Comparison of ENCODE assay signal across 30 cellular contexts in genomic region chr17:82319619-82320062, GRCh38. TPM values are rescaled to one million over a fixed set of nuclear protein-coding genes. Genes with fewer than 3 reads are reported as not detected.
A peak's percentile ranks its signal among the peaks of the same experiment; 100 is the strongest.
DNase-seq lines count a peak whose midpoint lies in the region; ATAC-seq, FAIRE-seq and TF ChIP-seq lines count a peak whose summit lies in the region.
"Had no signal": no experiment of that assay in that cellular context is flagged by ENCODE, and none has a peak within 500 bp of the region (broad histone marks: within the 10 kb centered on the region; RNA-seq: fewer than 3 reads in every experiment).

No MANE protein-coding gene starts in this region.

- no peak for TF ChIP-seq EP300 in HepG2 (IDR thresholded peaks at IDR 0.05; ENCODE audit: low read depth in 2 of 2, low read length in 2 of 2)
- no peak for TF ChIP-seq EP300 in HepG2 (CRISPR knock-in tag; IDR thresholded peaks at IDR 0.05; ENCODE audit: borderline replicate concordance)

- H3K9me3 ChIP-seq in HepG2 (ENCODE audit: low read length) (no peaks in the 10 kb centered on the region), right lobe of liver (no peaks in the 10 kb centered on the region)
- H3K9me3 ChIP-seq: colonic mucosa, left lung, spleen, tibial nerve had no signal

- H3K27ac ChIP-seq in HepG2 (ENCODE audit: extremely low read length, insufficient read depth, low read length) (peak overlapping the region; percentile 63), right lobe of liver (no peak overlapping the region)
- H3K27ac ChIP-seq: cardiac muscle cell, colonic mucosa, epithelial cell of prostate, left lung, neural progenitor cell, spleen, tibial nerve, WERI-Rb-1 had no signal

- no peaks in the 10 kb centered on the region for H4K20me1 ChIP-seq in HepG2 (ENCODE audit: insufficient read depth, low read length)

- H3K27me3 ChIP-seq in HepG2 (ENCODE audit: control insufficient read depth in 1 of 2, insufficient read depth in 2 of 2, low read length in 2 of 2): no peaks in the 10 kb centered on the region; a peak in 1 of 5 replicates
- H3K27me3 ChIP-seq in right lobe of liver: no peaks in the 10 kb centered on the region
- H3K27me3 ChIP-seq: colonic mucosa had no signal

- intact Hi-C loops in HepG2 (cut with micrococcal nuclease; ENCODE audit: unreplicated experiment) (loop anchor here (2.0 kb wide), 1 partner anchor 19 kb away; no protein-coding TSS in a partner anchor), right lobe of liver (cut with DNase I) (loop anchor here (5.0 kb wide), 1 partner anchor 82 kb away; no protein-coding TSS in a partner anchor)

- WGBS in HepG2 (ENCODE audit: low lambda C conversion rate): 95% methylated on average over 27 of the region's 35 CpGs
- WGBS in right lobe of liver (ENCODE audit: insufficient coverage, low coverage, low lambda C conversion rate, missing lambda C conversion rate): 90% methylated on average over 17 of the region's 35 CpGs

- no peak for ATAC-seq in HepG2
- ATAC-seq in right lobe of liver: no peak
- no peak for ATAC-seq in HG02763 (IDR thresholded peaks at IDR 0.05; ENCODE audit: unreplicated experiment)
- ATAC-seq: activated CD8-positive, alpha-beta memory T cell treated with anti-CD3 and anti-CD28 coated beads, Interleukin-2, amount 10 ng/mL, durations not matched to agents 7 days and 5 days; left lung; right cardiac atrium had no signal

- TF ChIP-seq CTCF in HepG2 (CRISPR knock-in tag; IDR thresholded peaks at IDR 0.05) (no peak), right lobe of liver (IDR thresholded peaks at IDR 0.05) (no peak)

- FAIRE-seq in HepG2 (lab: Jason Lieb, UNC): no peak
- FAIRE-seq: RCC 7860 had no signal

- DNase-seq in HepG2 (ENCODE audit: low spot score): no peak
- DNase-seq in right lobe of liver: no peak
- no peak for DNase-seq in stimulated activated CD4-positive, alpha-beta T cell treated with anti-CD3 and anti-CD28 coated beads, Interleukin-1b, Interleukin-23, amount 100 ng/mL, for 48 hours
- DNase-seq: activated CD4-positive, alpha-beta T cell treated with anti-CD3 and anti-CD28 coated beads, Interleukin-2, amount 10 ng/mL, durations not matched to agents 24 days and 14 days; activated CD8-positive, alpha-beta memory T cell treated with anti-CD3 and anti-CD28 coated beads, Interleukin-2, amount 10 ng/mL, durations not matched to agents 7 days and 5 days; colonic mucosa; effector CD8-positive, alpha-beta T cell; left lung; mesenchymal stem cell; NCI-H1417; NCI-H2081 treated with DMSO at 0.1 percent for 48 hours; NCI-H345; NCI-H748 treated with DMSO at 0.1 percent for 48 hours; posterior cingulate gyrus; stimulated activated CD4-positive, alpha-beta T cell treated with anti-CD3 and anti-CD28 coated beads, Interleukin-2, amount 100 ng/mL, for 48 hours; SW 1271; T-helper 9 cell; WERI-Rb-1 had no signal

- peaks cover 82% of the 10 kb centered on the region for H3K4me1 ChIP-seq in HepG2 (ENCODE audit: insufficient read depth, low read length)
- H3K4me1 ChIP-seq in right lobe of liver: peaks cover 0 to under 1% (median 0%) of the 10 kb centered on the region in 4 donors

- TF ChIP-seq POLR2A in HepG2 (IDR thresholded peaks at IDR 0.05; ENCODE audit: insufficient read depth in 1 of 2, low read depth in 2 of 2, low read length in 2 of 2) (no peak), right lobe of liver (IDR thresholded peaks at IDR 0.05) (no peak)

- H3K9ac ChIP-seq in HepG2 (ENCODE audit: insufficient read depth, low read depth, low read length): no peak overlapping the region
- H3K9ac ChIP-seq: neural progenitor cell had no signal

- no peaks in the 10 kb centered on the region for H3K36me3 ChIP-seq in HepG2 (replicated peaks in 1 of 2; ENCODE audit: control insufficient read depth in 1 of 2, insufficient read depth in 2 of 2, low read length in 2 of 2)
- no peaks in the 10 kb centered on the region for H3K36me3 ChIP-seq in right lobe of liver
- H3K36me3 ChIP-seq: cardiac muscle cell, colonic mucosa, neural progenitor cell, tibial nerve, WERI-Rb-1 had no signal

- TF ChIP-seq RAD21 in HepG2 (CRISPR knock-in tag; IDR thresholded peaks at IDR 0.05): no peak

- peak overlapping the region; percentile 22 to 71 (median 55); a peak in 3 of 6 replicates for H3K4me3 ChIP-seq in HepG2 (replicated peaks in 1 of 3; ENCODE audit: insufficient read depth in 1 of 3, low read depth in 2 of 3, low read length in 3 of 3)
- H3K4me3 ChIP-seq in right lobe of liver: no peak overlapping the region
- H3K4me3 ChIP-seq: cardiac muscle cell, colonic mucosa, left lung, neural progenitor cell, spleen, tibial nerve had no signal

- BruUV-seq in HepG2 (replicated peaks; lab: Mats Ljungman, UMichigan): no TSS peak

- in situ Hi-C loops in HepG2 (cut with HindIII; ENCODE audit: extremely low pct_ligation_motif_present, low pct_unique_long_range_greater_than_20kb): loop anchor here (5.0 kb wide), 1 partner anchor 77 kb away; no protein-coding TSS in a partner anchor

- peaks cover 3% of the 10 kb centered on the region for H3K79me2 ChIP-seq in HepG2 (ENCODE audit: insufficient read depth, low read length)

- POLR2A ChIA-PET in HepG2 (lab: Yijun Ruan, JAX): interaction anchor here (0.9 to 20.8 kb wide), 6 partner anchors 9 to 76 kb away, joined by 3 to 270 read pairs (median 4); no protein-coding TSS in a partner anchor

- CTCF ChIA-PET in HepG2 (lab: Yijun Ruan, JAX; ENCODE audit: low intra/inter-chr PET ratio, low total read pairs): no interaction called here

- H2AFZ ChIP-seq in HepG2 (ENCODE audit: low read length): no peak overlapping the region
- H2AFZ ChIP-seq: neural progenitor cell had no signal

- peak overlapping the region; percentile 81 for H3K4me2 ChIP-seq in HepG2 (ENCODE audit: low read depth, low read length)
- H3K4me2 ChIP-seq: neural progenitor cell had no signal

RNA-seq across cellular contexts. Expression of gene CD7, which starts 2.2 kb away (rescaled TPM):
- total RNA-seq in HepG2 (2016; rRNA removed; fragmentation: Illumina TruSeq; extraction: Trizol): 29.7 and 67.6 TPM in 2 replicates
- 23.3 and 25.5 TPM in 2 replicates for total RNA-seq in HepG2 (2016; cell fraction: cytosol; rRNA removed; fragmentation: Illumina TruSeq; extraction: Trizol; ENCODE audit: low read depth)
- total RNA-seq in HepG2 (2016; cell fraction: insoluble cytoplasmic fraction; rRNA removed; fragmentation: Illumina TruSeq; extraction: Trizol): 24.7 and 74.3 TPM in 2 replicates
- 36.8 and 47.2 TPM in 2 replicates for total RNA-seq in HepG2 (2016; cell fraction: membrane; rRNA removed; fragmentation: Illumina TruSeq; extraction: Trizol)
- 53.2 and 64.7 TPM in 2 replicates for total RNA-seq in HepG2 (2016; cell fraction: nucleus; rRNA removed; fragmentation: Illumina TruSeq; extraction: Trizol)
- polyA plus RNA-seq in HepG2 (2011; rRNA removed): 72.7 and 76.4 TPM in 2 replicates
- polyA plus RNA-seq in HepG2 (2011; cell fraction: cytosol; rRNA removed): 34.4 and 89.4 TPM in 2 replicates
- 127 and 155 TPM in 2 replicates for polyA plus RNA-seq in HepG2 (2011; cell fraction: nucleus; rRNA removed)
- 46.2 and 62.8 TPM in 2 replicates for polyA plus RNA-seq in HepG2 (2012)
- 56.5 and 63.8 TPM in 2 replicates for polyA plus RNA-seq in HepG2 (2016; cell fraction: cytosol; fragmentation: Illumina TruSeq; extraction: Trizol; ENCODE audit: low read depth)
- 56.7 and 68.4 TPM in 2 replicates for polyA plus RNA-seq in HepG2 (2016; cell fraction: insoluble cytoplasmic fraction; fragmentation: Illumina TruSeq; extraction: Trizol; ENCODE audit: low read depth)
- polyA plus RNA-seq in HepG2 (2016; cell fraction: membrane; fragmentation: Illumina TruSeq; extraction: Trizol; ENCODE audit: low read depth): 78.3 and 78.6 TPM in 2 replicates
- polyA plus RNA-seq in HepG2 (2016; cell fraction: nucleus; fragmentation: Illumina TruSeq; extraction: Trizol; ENCODE audit: insufficient read depth, low read depth): 226 and 244 TPM in 2 replicates
- 43.3 TPM in 1 of 2 replicates, not detected in the other for polyA minus RNA-seq in HepG2 (2011; rRNA and poly(A)+ RNA removed; ENCODE audit: low replicate concordance)
- polyA minus RNA-seq in HepG2 (2011; cell fraction: cytosol; rRNA and poly(A)+ RNA removed): 31.0 and 32.1 TPM in 2 replicates
- polyA minus RNA-seq in HepG2 (2011; cell fraction: nucleus; rRNA and poly(A)+ RNA removed): 7.9 and 8.8 TPM in 2 replicates
- 1 to 10 TPM in 4 of 6 experiments, under 1 TPM in 2; 0.31 to 3.2 (median 1.3) TPM for total RNA-seq in right lobe of liver
- total RNA-seq: A673, cardiac muscle cell, glomerular endothelial cell had no signal

RNA-seq across cellular contexts. Expression of gene SECTM1, which starts 13.9 kb away (rescaled TPM):
- total RNA-seq in HepG2 (2016; rRNA removed; fragmentation: Illumina TruSeq; extraction: Trizol) (2.4 and 5.3 TPM in 2 replicates), right lobe of liver (1 to 10 TPM; 3.9 to 7.4 (median 5.8) TPM)
- total RNA-seq in HepG2 (2016; cell fraction: cytosol; rRNA removed; fragmentation: Illumina TruSeq; extraction: Trizol; ENCODE audit: low read depth): 3.3 TPM in 2 replicates
- 3.0 and 5.5 TPM in 2 replicates for total RNA-seq in HepG2 (2016; cell fraction: insoluble cytoplasmic fraction; rRNA removed; fragmentation: Illumina TruSeq; extraction: Trizol)
- 3.8 and 5.6 TPM in 2 replicates for total RNA-seq in HepG2 (2016; cell fraction: membrane; rRNA removed; fragmentation: Illumina TruSeq; extraction: Trizol)
- 6.9 and 7.3 TPM in 2 replicates for total RNA-seq in HepG2 (2016; cell fraction: nucleus; rRNA removed; fragmentation: Illumina TruSeq; extraction: Trizol)
- 3.5 and 4.2 TPM in 2 replicates for polyA plus RNA-seq in HepG2 (2011; rRNA removed)
- polyA plus RNA-seq in HepG2 (2011; cell fraction: cytosol; rRNA removed): 2.7 and 4.2 TPM in 2 replicates
- polyA plus RNA-seq in HepG2 (2011; cell fraction: nucleus; rRNA removed): 6.7 and 7.1 TPM in 2 replicates
- polyA plus RNA-seq in HepG2 (2012): 5.0 and 7.2 TPM in 2 replicates
- 2.6 and 3.4 TPM in 2 replicates for polyA plus RNA-seq in HepG2 (2016; cell fraction: cytosol; fragmentation: Illumina TruSeq; extraction: Trizol; ENCODE audit: low read depth)
- 4.0 and 4.2 TPM in 2 replicates for polyA plus RNA-seq in HepG2 (2016; cell fraction: insoluble cytoplasmic fraction; fragmentation: Illumina TruSeq; extraction: Trizol; ENCODE audit: low read depth)
- polyA plus RNA-seq in HepG2 (2016; cell fraction: membrane; fragmentation: Illumina TruSeq; extraction: Trizol; ENCODE audit: low read depth): 4.3 and 4.7 TPM in 2 replicates
- 5.1 and 5.5 TPM in 2 replicates for polyA plus RNA-seq in HepG2 (2016; cell fraction: nucleus; fragmentation: Illumina TruSeq; extraction: Trizol; ENCODE audit: insufficient read depth, low read depth)
- 8.8 and 15.0 TPM in 2 replicates for polyA minus RNA-seq in HepG2 (2011; rRNA and poly(A)+ RNA removed; ENCODE audit: low replicate concordance)
- polyA minus RNA-seq in HepG2 (2011; cell fraction: cytosol; rRNA and poly(A)+ RNA removed): 1.9 and 2.6 TPM in 2 replicates
- polyA minus RNA-seq in HepG2 (2011; cell fraction: nucleus; rRNA and poly(A)+ RNA removed): 5.0 and 7.3 TPM in 2 replicates
- total RNA-seq: cardiac muscle cell had no signal
- polyA plus RNA-seq: cardiac muscle cell had no signal

RNA-seq across cellular contexts. Expression of gene TEX19, which starts 39.4 kb away (rescaled TPM):
- total RNA-seq in HepG2 (2016; rRNA removed; fragmentation: Illumina TruSeq; extraction: Trizol) (1.3 and 1.8 TPM in 2 replicates), right lobe of liver (not detected)
- 0.61 and 0.62 TPM in 2 replicates for total RNA-seq in HepG2 (2016; cell fraction: cytosol; rRNA removed; fragmentation: Illumina TruSeq; extraction: Trizol; ENCODE audit: low read depth)
- total RNA-seq in HepG2 (2016; cell fraction: insoluble cytoplasmic fraction; rRNA removed; fragmentation: Illumina TruSeq; extraction: Trizol): 1.6 TPM in 2 replicates
- total RNA-seq in HepG2 (2016; cell fraction: membrane; rRNA removed; fragmentation: Illumina TruSeq; extraction: Trizol): 1.4 and 1.7 TPM in 2 replicates
- total RNA-seq in HepG2 (2016; cell fraction: nucleus; rRNA removed; fragmentation: Illumina TruSeq; extraction: Trizol): 0.31 and 0.50 TPM in 2 replicates
- polyA plus RNA-seq in HepG2 (2011; rRNA removed): 4.9 and 6.0 TPM in 2 replicates
- 4.4 and 5.4 TPM in 2 replicates for polyA plus RNA-seq in HepG2 (2011; cell fraction: cytosol; rRNA removed)
- polyA plus RNA-seq in HepG2 (2011; cell fraction: nucleus; rRNA removed): 1.8 TPM in 2 replicates
- polyA plus RNA-seq in HepG2 (2012): 3.9 TPM in 2 replicates
- polyA plus RNA-seq in HepG2 (2016; cell fraction: cytosol; fragmentation: Illumina TruSeq; extraction: Trizol; ENCODE audit: low read depth): 0.29 and 0.36 TPM in 2 replicates
- polyA plus RNA-seq in HepG2 (2016; cell fraction: insoluble cytoplasmic fraction; fragmentation: Illumina TruSeq; extraction: Trizol; ENCODE audit: low read depth): 1.2 and 1.6 TPM in 2 replicates
- 0.61 and 0.72 TPM in 2 replicates for polyA plus RNA-seq in HepG2 (2016; cell fraction: membrane; fragmentation: Illumina TruSeq; extraction: Trizol; ENCODE audit: low read depth)
- polyA plus RNA-seq in HepG2 (2016; cell fraction: nucleus; fragmentation: Illumina TruSeq; extraction: Trizol; ENCODE audit: insufficient read depth, low read depth): 0.55 and 1.4 TPM in 2 replicates
- polyA minus RNA-seq in HepG2 (2011; rRNA and poly(A)+ RNA removed; ENCODE audit: low replicate concordance): 1.6 and 8.6 TPM in 2 replicates
- polyA minus RNA-seq in HepG2 (2011; cell fraction: cytosol; rRNA and poly(A)+ RNA removed): 1.8 and 2.5 TPM in 2 replicates
- polyA minus RNA-seq in HepG2 (2011; cell fraction: nucleus; rRNA and poly(A)+ RNA removed): 0.26 and 0.50 TPM in 2 replicates
- total RNA-seq: aorta; CD4-positive, alpha-beta memory T cell; colonic mucosa; glomerular endothelial cell; left lung; right cardiac atrium; spleen; tibial nerve had no signal
- polyA plus RNA-seq: aorta; cardiac muscle cell; CD4-positive, alpha-beta memory T cell; right cardiac atrium; spleen had no signal

RNA-seq across cellular contexts. Expression of gene CSNK1D, which starts 46.1 kb away (rescaled TPM):
- total RNA-seq in HepG2 (2016; rRNA removed; fragmentation: Illumina TruSeq; extraction: Trizol) (28.4 and 31.5 TPM in 2 replicates), right lobe of liver (10 to 100 TPM; 32.7 to 73.0 (median 45.9) TPM)
- 19.2 and 20.4 TPM in 2 replicates for total RNA-seq in HepG2 (2016; cell fraction: cytosol; rRNA removed; fragmentation: Illumina TruSeq; extraction: Trizol; ENCODE audit: low read depth)
- 23.0 and 34.1 TPM in 2 replicates for total RNA-seq in HepG2 (2016; cell fraction: insoluble cytoplasmic fraction; rRNA removed; fragmentation: Illumina TruSeq; extraction: Trizol)
- total RNA-seq in HepG2 (2016; cell fraction: membrane; rRNA removed; fragmentation: Illumina TruSeq; extraction: Trizol): 24.3 and 26.6 TPM in 2 replicates
- total RNA-seq in HepG2 (2016; cell fraction: nucleus; rRNA removed; fragmentation: Illumina TruSeq; extraction: Trizol): 42.8 and 45.6 TPM in 2 replicates
- 128 and 148 TPM in 2 replicates for polyA plus RNA-seq in HepG2 (2011; rRNA removed)
- 81.5 and 90.2 TPM in 2 replicates for polyA plus RNA-seq in HepG2 (2011; cell fraction: cytosol; rRNA removed)
- polyA plus RNA-seq in HepG2 (2011; cell fraction: nucleus; rRNA removed): 1,010 and 1,066 TPM in 2 replicates
- polyA plus RNA-seq in HepG2 (2012): 164 and 234 TPM in 2 replicates
- polyA plus RNA-seq in HepG2 (2016; cell fraction: cytosol; fragmentation: Illumina TruSeq; extraction: Trizol; ENCODE audit: low read depth): 19.6 and 21.8 TPM in 2 replicates
- polyA plus RNA-seq in HepG2 (2016; cell fraction: insoluble cytoplasmic fraction; fragmentation: Illumina TruSeq; extraction: Trizol; ENCODE audit: low read depth): 71.8 and 89.7 TPM in 2 replicates
- polyA plus RNA-seq in HepG2 (2016; cell fraction: membrane; fragmentation: Illumina TruSeq; extraction: Trizol; ENCODE audit: low read depth): 40.8 and 42.7 TPM in 2 replicates
- 316 and 342 TPM in 2 replicates for polyA plus RNA-seq in HepG2 (2016; cell fraction: nucleus; fragmentation: Illumina TruSeq; extraction: Trizol; ENCODE audit: insufficient read depth, low read depth)
- 78.0 and 103 TPM in 2 replicates for polyA minus RNA-seq in HepG2 (2011; rRNA and poly(A)+ RNA removed; ENCODE audit: low replicate concordance)
- 51.7 and 60.9 TPM in 2 replicates for polyA minus RNA-seq in HepG2 (2011; cell fraction: cytosol; rRNA and poly(A)+ RNA removed)
- 117 and 118 TPM in 2 replicates for polyA minus RNA-seq in HepG2 (2011; cell fraction: nucleus; rRNA and poly(A)+ RNA removed)

RNA-seq across cellular contexts. Expression of gene UTS2R, which starts 51.9 kb away (rescaled TPM):
- total RNA-seq in HepG2 (2016; rRNA removed; fragmentation: Illumina TruSeq; extraction: Trizol): 0.13 TPM in 1 of 2 replicates, not detected in the other
- total RNA-seq in HepG2 (2016; cell fraction: cytosol; rRNA removed; fragmentation: Illumina TruSeq; extraction: Trizol; ENCODE audit: low read depth): not detected in 2 replicates
- total RNA-seq in HepG2 (2016; cell fraction: insoluble cytoplasmic fraction; rRNA removed; fragmentation: Illumina TruSeq; extraction: Trizol): 0.11 TPM in 1 of 2 replicates, not detected in the other
- not detected in 2 replicates for total RNA-seq in HepG2 (2016; cell fraction: membrane; rRNA removed; fragmentation: Illumina TruSeq; extraction: Trizol)
- 0.38 TPM in 1 of 2 replicates, not detected in the other for total RNA-seq in HepG2 (2016; cell fraction: nucleus; rRNA removed; fragmentation: Illumina TruSeq; extraction: Trizol)
- 0.10 and 0.15 TPM in 2 replicates for polyA plus RNA-seq in HepG2 (2011; rRNA removed)
- 0.08 and 0.12 TPM in 2 replicates for polyA plus RNA-seq in HepG2 (2011; cell fraction: cytosol; rRNA removed)
- polyA plus RNA-seq in HepG2 (2011; cell fraction: nucleus; rRNA removed): 1.7 and 2.2 TPM in 2 replicates
- 0.19 and 0.20 TPM in 2 replicates for polyA plus RNA-seq in HepG2 (2012)
- not detected in 2 replicates for polyA plus RNA-seq in HepG2 (2016; cell fraction: cytosol; fragmentation: Illumina TruSeq; extraction: Trizol; ENCODE audit: low read depth)
- 0.17 TPM in 1 of 2 replicates, not detected in the other for polyA plus RNA-seq in HepG2 (2016; cell fraction: insoluble cytoplasmic fraction; fragmentation: Illumina TruSeq; extraction: Trizol; ENCODE audit: low read depth)
- polyA plus RNA-seq in HepG2 (2016; cell fraction: membrane; fragmentation: Illumina TruSeq; extraction: Trizol; ENCODE audit: low read depth): not detected in 2 replicates
- polyA plus RNA-seq in HepG2 (2016; cell fraction: nucleus; fragmentation: Illumina TruSeq; extraction: Trizol; ENCODE audit: insufficient read depth, low read depth): not detected in 2 replicates
- polyA minus RNA-seq in HepG2 (2011; rRNA and poly(A)+ RNA removed; ENCODE audit: low replicate concordance): 0.32 TPM in 1 of 2 replicates, not detected in the other
- polyA minus RNA-seq in HepG2 (2011; cell fraction: cytosol; rRNA and poly(A)+ RNA removed): not detected in 2 replicates
- polyA minus RNA-seq in HepG2 (2011; cell fraction: nucleus; rRNA and poly(A)+ RNA removed): 0.50 TPM in 1 of 2 replicates, not detected in the other
- not detected for total RNA-seq in right lobe of liver
- total RNA-seq: aorta; CD4-positive, alpha-beta memory T cell; colonic mucosa; glomerular endothelial cell; left lung had no signal
- polyA plus RNA-seq: aorta; CD4-positive, alpha-beta memory T cell; spleen had no signal

Comparison
In these comparisons a context has a peak if more than half of its experiments do, and no peak if none do; other contexts are left out.
1. H3K4me3 ChIP-seq: peak in HepG2 (3 of 3); none in right lobe of liver (0 of 3).
2. RNA of gene CD7, which starts 2.2 kb away (total RNA-seq): 23.3 to 74.3 TPM in HepG2; 0.31 to 3.2 TPM in right lobe of liver; every median in the first group is over 4 times any median in the second.